1 cellular context compared by ENCODE assay signal in genomic region chr17:76262732-76263344, GRCh38.
TF ChIP-seq lines count a peak whose summit lies in the region.

No MANE protein-coding gene starts in this region.

TF ChIP-seq in K562, 482 proteins besides CTCF, POLR2A, EP300 and RAD21 (continued from another document):
- TF ChIP-seq CBFB (CRISPR knock-in tag; IDR thresholded peaks at IDR 0.05) = no peak
- TF ChIP-seq MAZ (CRISPR knock-in tag; conservative IDR thresholded peaks at IDR 0.05 in 1 of 2, IDR thresholded peaks at IDR 0.05 in 1 of 2) = no peak
- TF ChIP-seq ZNF561 (CRISPR knock-in tag; conservative IDR thresholded peaks at IDR 0.05) = no peak
- TF ChIP-seq SMARCB1 (IDR thresholded peaks at IDR 0.05; ENCODE audit: insufficient read length, low read depth) = no peak
- no peak for TF ChIP-seq ZNF239 (CRISPR knock-in tag; IDR thresholded peaks at IDR 0.05)
- no peak for TF ChIP-seq ZNF436 (CRISPR knock-in tag; IDR thresholded peaks at IDR 0.05)
- TF ChIP-seq ZNF512 (tag; IDR thresholded peaks at IDR 0.05) = no peak
- no peak for TF ChIP-seq DLX4 (CRISPR knock-in tag; IDR thresholded peaks at IDR 0.05)
- TF ChIP-seq ERF (CRISPR knock-in tag; IDR thresholded peaks at IDR 0.05) = no peak
- no peak for TF ChIP-seq CHD1 (IDR thresholded peaks at IDR 0.05; ENCODE audit: low read length)
- TF ChIP-seq ZBTB8A (IDR thresholded peaks at IDR 0.05; ENCODE audit: partially characterized antibody) = no peak
- no peak for TF ChIP-seq ZBTB17 (CRISPR knock-in tag; IDR thresholded peaks at IDR 0.05)
- TF ChIP-seq CHD7 (IDR thresholded peaks at IDR 0.05; ENCODE audit: low read depth, low read length) = no peak
- TF ChIP-seq SIN3A (IDR thresholded peaks at IDR 0.05; ENCODE audit: borderline replicate concordance in 2 of 2, control insufficient read depth in 1 of 2, low read depth in 2 of 2, low read length in 2 of 2) = no peak
